In the genomic region with DNA sequence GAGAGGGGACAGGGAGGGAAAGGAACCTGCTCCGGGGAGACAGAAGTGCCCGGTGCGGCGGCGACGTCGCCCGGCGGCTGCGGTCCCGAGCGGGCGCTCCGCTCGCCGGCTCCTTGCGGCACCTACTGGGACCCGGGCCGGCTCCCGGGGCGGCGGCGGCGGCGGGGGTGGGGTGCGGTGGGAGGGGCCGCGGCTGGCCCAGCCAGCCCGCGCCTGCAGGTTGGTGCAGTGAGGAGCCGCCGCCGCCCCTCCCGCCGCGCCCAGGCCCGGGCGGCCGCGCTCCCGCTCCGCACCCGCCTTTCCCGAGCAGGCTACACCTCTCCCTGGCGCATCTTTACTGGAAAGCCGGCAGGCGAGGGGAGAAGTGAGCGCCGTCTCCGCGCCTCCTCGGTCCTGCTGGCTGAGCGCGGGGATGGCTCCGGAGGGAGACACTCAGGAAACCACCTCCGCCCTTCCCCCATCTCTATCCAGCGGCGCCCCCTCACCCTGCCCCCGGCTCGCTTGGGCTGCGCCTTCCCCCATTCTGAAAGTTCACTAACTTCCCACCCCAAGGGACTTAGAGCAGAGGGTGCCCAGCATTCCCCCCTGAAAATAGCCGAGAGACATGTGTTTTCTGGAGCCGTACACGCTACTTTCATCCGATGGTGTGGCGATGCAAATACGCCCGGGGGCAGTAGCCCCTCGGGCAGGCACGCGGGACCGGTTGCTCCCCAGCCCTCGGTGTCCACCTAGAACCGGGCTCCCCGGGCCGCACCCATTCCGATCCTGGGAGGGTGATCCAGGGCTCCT, we compare ENCODE assay signal across 7 cellular contexts. TPM values are rescaled to one million over a fixed set of nuclear protein-coding genes. Genes with fewer than 3 reads are reported as not detected.
DNase-seq lines count a peak whose midpoint lies in the region; ATAC-seq and TF ChIP-seq lines count a peak whose summit lies in the region.

A gene (minus strand): TSS at position 127 of the 789 bp plus-strand sequence.

- H3K27me3 Mint-ChIP-seq in natural killer cell (ENCODE audit: low read depth in 2 of 2), result peaks cover 38 to 45% of the 10 kb centered on the region in 2 donors

- no peaks in the 10 kb centered on the region for H3K4me1 ChIP-seq in duodenal mucosa (ENCODE audit: control insufficient read depth in 1 of 2, insufficient read depth in 2 of 2, low read length in 2 of 2)

- H3K27ac Mint-ChIP-seq in natural killer cell, result no peak within 1 kb of the TSS

- H3K27me3 ChIP-seq in GM06990 (replicated peaks; ENCODE audit: control insufficient read depth, insufficient read depth, low read length) (peaks cover 2% of the 10 kb centered on the region), duodenal mucosa (ENCODE audit: control insufficient read depth in 1 of 2, insufficient read depth in 2 of 2, low read length in 2 of 2) (peaks cover 16 to 35% of the 10 kb centered on the region in 2 donors)

- H3K27ac ChIP-seq in duodenal mucosa (ENCODE audit: low read depth, low read length), result no peak within 1 kb of the TSS

- no peaks in the 10 kb centered on the region for H3K36me3 Mint-ChIP-seq in natural killer cell

- no peaks in the 10 kb centered on the region for H3K9me3 Mint-ChIP-seq in natural killer cell

- H3K4me1 Mint-ChIP-seq in natural killer cell, result peaks cover 0 to 4% of the 10 kb centered on the region in 2 donors

- H3K4me3 ChIP-seq in GM06990 (replicated peaks; ENCODE audit: low read depth, low read length) (no peak within 1 kb of the TSS; the same call in 1 of the 2 replicates), duodenal mucosa (ENCODE audit: low read depth in 1 of 2, low read length in 2 of 2) (peak within 1 kb of the TSS; percentile 7 to 22)

- H3K36me3 ChIP-seq in GM06990 (ENCODE audit: control insufficient read depth, insufficient read depth, low read length), result no peaks in the 10 kb centered on the region
- H3K36me3 ChIP-seq in duodenal mucosa (ENCODE audit: control insufficient read depth in 1 of 2, insufficient read depth in 2 of 2, low read length in 2 of 2), result no peaks in the 10 kb centered on the region

- H3K9ac ChIP-seq in duodenal mucosa (ENCODE audit: low read depth in 1 of 2, low read length in 2 of 2), result no peak within 1 kb of the TSS

- no peak for ATAC-seq in natural killer cell
- ATAC-seq in GM21515 (IDR thresholded peaks at IDR 0.05; ENCODE audit: unreplicated experiment), result no peak
- no peak for ATAC-seq in GM18907 (IDR thresholded peaks at IDR 0.05; ENCODE audit: unreplicated experiment)

- H3K9me3 ChIP-seq in duodenal mucosa (ENCODE audit: control insufficient read depth in 1 of 2, low read length in 2 of 2), result no peaks in the 10 kb centered on the region

- H3K4me3 Mint-ChIP-seq in natural killer cell, result peak within 1 kb of the TSS; percentile 53

- intact Hi-C loops in natural killer cell (cut with micrococcal nuclease), result no loop called here

- no peak for TF ChIP-seq CTCF in GM06990 (IDR thresholded peaks at IDR 0.05; ENCODE audit: insufficient read depth, low read length, poor library complexity, severe bottlenecking)
- TF ChIP-seq CTCF in natural killer cell (IDR thresholded peaks at IDR 0.05), result no peak

- DNase-seq in GM06990 (ENCODE audit: extremely low read depth, insufficient read length) (peak; percentile 3), NCI-H2171 (lab: John Stamatoyannopoulos, UW) (peak; percentile 58), natural killer cell (no peak), NCI-H187 treated with DMSO at 0.1 percent for 48 hours (lab: John Stamatoyannopoulos, UW) (no peak)

RNA-seq across cellular contexts. Expression of the gene that starts here (rescaled TPM):
- not detected for total RNA-seq in natural killer cell

Comparison
In these comparisons a context has a peak if more than half of its experiments do, and no peak if none do; other contexts are left out.
1. DNase-seq: peak in GM06990 (single experiment) and NCI-H2171 (single experiment); none in natural killer cell (single experiment) and NCI-H187 treated with DMSO at 0.1 percent for 48 hours (single experiment).